ENCODE assay signal across 1 cellular context in the genomic region with DNA sequence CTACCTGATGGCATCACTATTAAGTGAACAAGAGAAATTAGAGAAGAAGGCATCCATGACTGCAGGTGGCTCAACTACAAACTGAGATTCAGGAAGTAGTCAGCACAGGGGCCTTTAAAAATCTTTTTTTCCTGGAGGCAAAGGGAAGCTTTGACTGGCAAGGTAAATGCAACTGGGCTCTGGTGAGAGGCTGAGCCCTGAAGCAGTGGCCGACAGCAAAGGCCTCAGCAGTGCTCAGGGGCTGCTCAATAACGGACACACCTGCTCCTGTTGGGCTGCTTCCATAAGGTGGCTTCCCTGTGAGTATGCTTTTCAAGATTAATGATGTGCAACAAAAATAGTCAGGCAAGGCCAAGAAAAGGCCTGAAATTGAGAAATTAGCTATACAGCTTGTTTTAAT.
TF ChIP-seq lines count a peak whose summit lies in the region.

No MANE protein-coding gene starts in this region.

TF ChIP-seq in IMR-90, 13 proteins besides CTCF, POLR2A, EP300 and RAD21:
- TF ChIP-seq NFE2L2 (IDR thresholded peaks at IDR 0.05; ENCODE audit: low read depth, low read length) (no peak), RCOR1 (IDR thresholded peaks at IDR 0.05; ENCODE audit: insufficient replicate concordance, low read length) (no peak), ELK1 (IDR thresholded peaks at IDR 0.05; ENCODE audit: borderline replicate concordance, low read depth, low read length) (no peak), FOS (IDR thresholded peaks at IDR 0.05; ENCODE audit: low read depth, low read length) (no peak), CEBPB (IDR thresholded peaks at IDR 0.05; ENCODE audit: low read depth, low read length) (no peak), MXI1 (IDR thresholded peaks at IDR 0.05; ENCODE audit: borderline replicate concordance, low read depth, low read length) (no peak), MAZ (IDR thresholded peaks at IDR 0.05; ENCODE audit: borderline replicate concordance, low read depth, low read length) (no peak), BHLHE40 (IDR thresholded peaks at IDR 0.05; ENCODE audit: low read depth, low read length) (no peak), RFX5 (IDR thresholded peaks at IDR 0.05; ENCODE audit: low read depth, low read length) (no peak), CHD1 (IDR thresholded peaks at IDR 0.05; ENCODE audit: low read depth, low read length) (no peak), USF2 (IDR thresholded peaks at IDR 0.05; ENCODE audit: low read depth, low read length) (no peak), MAFK (IDR thresholded peaks at IDR 0.05; ENCODE audit: low read depth, low read length) (no peak), SMC3 (IDR thresholded peaks at IDR 0.05; ENCODE audit: low read depth, low read length) (no peak)
